14 cellular contexts compared by ENCODE assay signal in the genomic region with DNA sequence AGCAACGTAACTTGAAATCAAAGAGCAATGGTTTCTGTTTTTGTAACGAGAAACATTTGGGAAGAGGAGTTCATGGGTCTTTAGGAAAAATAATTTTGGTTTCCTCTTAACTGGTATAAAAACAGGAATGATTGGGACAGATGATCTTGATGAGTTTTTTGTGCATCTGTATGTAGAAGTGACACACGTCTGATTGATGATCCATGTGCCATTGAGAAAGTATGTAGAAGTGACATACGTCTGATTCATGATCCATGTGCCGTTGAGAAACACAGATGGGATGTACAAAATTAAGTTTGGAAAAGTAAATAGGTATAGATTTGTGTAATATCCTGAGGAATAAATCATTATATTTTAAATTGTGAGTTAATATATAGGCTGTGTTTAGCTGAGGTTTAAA. TPM values are rescaled to one million over a fixed set of nuclear protein-coding genes. Genes with fewer than 3 reads are reported as not detected.
A peak's percentile ranks its signal among the peaks of the same experiment; 100 is the strongest.
DNase-seq lines count a peak whose midpoint lies in the region; ATAC-seq, FAIRE-seq and TF ChIP-seq lines count a peak whose summit lies in the region.
"Had no signal": no experiment of that assay in that cellular context is flagged by ENCODE, and none has a peak within 500 bp of the region (broad histone marks: within the 10 kb centered on the region; RNA-seq: fewer than 3 reads in every experiment).

No MANE protein-coding gene starts in this region.

- intact Hi-C loops in activated T-helper 1 cell treated with anti-CD3 and anti-CD28 coated beads, Interleukin-12 subunit alpha, Interleukin-12 subunit beta, Interleukin-2, Interleukin-4 antibody, amounts not matched to agents 30 ng/mL and 10 ng/mL and 1 ng/mL, durations not matched to agents 14 hours and 24 hours and 36 hours (cut with micrococcal nuclease), result loop anchor here (5.0 kb wide), 1 partner anchor 451 kb away; no protein-coding TSS in a partner anchor
- intact Hi-C loops in psoas muscle (cut with DNase I), result loop anchor here in 1 of 2 donors (5.0 to 10.0 kb wide), 2 partner anchors 44 to 266 kb away; a partner anchor contains a TSS

- peaks cover 23% of the 10 kb centered on the region for H3K27me3 Mint-ChIP-seq in activated T-helper 1 cell treated with anti-CD3 and anti-CD28 coated beads, Interleukin-12 subunit alpha, Interleukin-12 subunit beta, Interleukin-2, Interleukin-4 antibody, amounts not matched to agents 30 ng/mL and 10 ng/mL and 1 ng/mL, durations not matched to agents 14 hours and 24 hours and 36 hours (ENCODE audit: insufficient read depth)

- peak overlapping the region; percentile 84 for H3K4me3 Mint-ChIP-seq in activated T-helper 1 cell treated with anti-CD3 and anti-CD28 coated beads, Interleukin-12 subunit alpha, Interleukin-12 subunit beta, Interleukin-2, Interleukin-4 antibody, amounts not matched to agents 30 ng/mL and 10 ng/mL and 1 ng/mL, durations not matched to agents 14 hours and 24 hours and 36 hours

- no peak overlapping the region for H3K9ac ChIP-seq in iPS-20b (ENCODE audit: low read depth, low read length)

- H3K9me3 ChIP-seq in BE2C, result no peaks in the 10 kb centered on the region
- no peaks in the 10 kb centered on the region for H3K9me3 ChIP-seq in iPS-20b (ENCODE audit: insufficient read depth, low read depth, low read length)
- no peaks in the 10 kb centered on the region for H3K9me3 ChIP-seq in psoas muscle

- TF ChIP-seq CTCF in BE2C (IDR thresholded peaks at IDR 0.05; ENCODE audit: low read depth, low read length), result no peak
- TF ChIP-seq CTCF in psoas muscle (IDR thresholded peaks at IDR 0.05), result no peak

- H3K27ac ChIP-seq in iPS-20b (ENCODE audit: low read length) (no peak overlapping the region), psoas muscle (no peak overlapping the region)

- WGBS in psoas muscle, 3 donors, result 68 to 76% (median 72%) methylated on average over 5 of the region's 5 CpGs

- H3K27ac Mint-ChIP-seq in activated T-helper 1 cell treated with anti-CD3 and anti-CD28 coated beads, Interleukin-12 subunit alpha, Interleukin-12 subunit beta, Interleukin-2, Interleukin-4 antibody, amounts not matched to agents 30 ng/mL and 10 ng/mL and 1 ng/mL, durations not matched to agents 14 hours and 24 hours and 36 hours, result no peak overlapping the region

- H3K36me3 ChIP-seq in BE2C (peaks cover 51% of the 10 kb centered on the region), iPS-20b (ENCODE audit: insufficient read depth, low read depth, low read length) (peaks cover 48% of the 10 kb centered on the region), psoas muscle (ENCODE audit: insufficient read depth in 1 of 2, low read depth in 1 of 2) (peaks cover 2 to 44% of the 10 kb centered on the region in 2 donors)

- no peaks in the 10 kb centered on the region for H3K9me3 Mint-ChIP-seq in activated T-helper 1 cell treated with anti-CD3 and anti-CD28 coated beads, Interleukin-12 subunit alpha, Interleukin-12 subunit beta, Interleukin-2, Interleukin-4 antibody, amounts not matched to agents 30 ng/mL and 10 ng/mL and 1 ng/mL, durations not matched to agents 14 hours and 24 hours and 36 hours

- peaks cover 34% of the 10 kb centered on the region for H3K36me3 Mint-ChIP-seq in activated T-helper 1 cell treated with anti-CD3 and anti-CD28 coated beads, Interleukin-12 subunit alpha, Interleukin-12 subunit beta, Interleukin-2, Interleukin-4 antibody, amounts not matched to agents 30 ng/mL and 10 ng/mL and 1 ng/mL, durations not matched to agents 14 hours and 24 hours and 36 hours (ENCODE audit: low read depth)

- DNase-seq in BE2C (no peak), HCEC 1CT (peak; percentile 12), psoas muscle (no peak), RCC 7860 (ENCODE audit: low spot score) (no peak)
- DNase-seq in activated T-helper 1 cell treated with anti-CD3 and anti-CD28 coated beads, Interleukin-12 subunit alpha, Interleukin-12 subunit beta, Interleukin-2, Interleukin-4 antibody, amounts not matched to agents 30 ng/mL and 10 ng/mL and 1 ng/mL, durations not matched to agents 14 hours and 24 hours and 36 hours (ENCODE audit: low spot score), result no peak
- DNase-seq: DMS79 treated with DMSO at 0.1 percent for 48 hours; mesendoderm; NCI-H510A; stimulated activated CD4-positive, alpha-beta T cell treated with anti-CD3 and anti-CD28 coated beads, Interleukin-12 subunit alpha, Interleukin-12 subunit beta, amount 100 ng/mL, for 4 hours; stimulated activated naive CD4-positive, alpha-beta T cell treated with Interleukin-2 at 50 U/mL for 16 hours; T1000 had no signal

- peaks cover 35% of the 10 kb centered on the region for H3K4me1 Mint-ChIP-seq in activated T-helper 1 cell treated with anti-CD3 and anti-CD28 coated beads, Interleukin-12 subunit alpha, Interleukin-12 subunit beta, Interleukin-2, Interleukin-4 antibody, amounts not matched to agents 30 ng/mL and 10 ng/mL and 1 ng/mL, durations not matched to agents 14 hours and 24 hours and 36 hours (ENCODE audit: low read depth)

- no peak for FAIRE-seq in RCC 7860 (lab: Jason Lieb, UNC)

- H3K4me1 ChIP-seq in BE2C (peaks cover 7% of the 10 kb centered on the region; the same call in 1 of the 2 replicates), iPS-20b (ENCODE audit: insufficient read depth, low read length) (peaks cover 6% of the 10 kb centered on the region; the same call in 1 of the 2 replicates), psoas muscle (peaks cover 3% of the 10 kb centered on the region)

- ATAC-seq in GM21390 (IDR thresholded peaks at IDR 0.05; ENCODE audit: unreplicated experiment) (no peak), psoas muscle (no peak), HG02973 (IDR thresholded peaks at IDR 0.05; ENCODE audit: unreplicated experiment) (no peak)

- H3K27me3 ChIP-seq in BE2C (no peaks in the 10 kb centered on the region), iPS-20b (ENCODE audit: insufficient read depth, low read length) (no peaks in the 10 kb centered on the region), psoas muscle (ENCODE audit: insufficient read depth in 3 of 3, low read length in 2 of 3) (no peaks in the 10 kb centered on the region)

- peak overlapping the region; percentile 47 for H3K4me3 ChIP-seq in BE2C (ENCODE audit: low read depth, low read length)
- peak overlapping the region; percentile 52 for H3K4me3 ChIP-seq in iPS-20b (ENCODE audit: low read length)
- H3K4me3 ChIP-seq in psoas muscle, result no peak overlapping the region

RNA-seq across cellular contexts. Expression of a gene that starts 2.1 kb away (rescaled TPM):
- 6.4 TPM for polyA plus RNA-seq in BE2C (2012; ENCODE audit: insufficient read depth, insufficient read length, low read depth)
- 12.6 and 14.0 TPM in 2 replicates for total RNA-seq in activated T-helper 1 cell treated with anti-CD3 and anti-CD28 coated beads, Interleukin-12 subunit alpha, Interleukin-12 subunit beta, Interleukin-2, Interleukin-4 antibody, amounts not matched to agents 30 ng/mL and 10 ng/mL and 1 ng/mL, durations not matched to agents 14 hours and 24 hours and 36 hours
- total RNA-seq in psoas muscle, result 1 to 10 TPM; 4.0 to 6.7 (median 5.9) TPM
- 1 to 10 TPM; 1.4 to 3.1 (median 1.4) TPM for polyA plus RNA-seq in psoas muscle

RNA-seq across cellular contexts. Expression of a gene that starts 41.4 kb away (rescaled TPM):
- polyA plus RNA-seq in BE2C (2012; ENCODE audit: insufficient read depth, insufficient read length, low read depth), result 20.9 TPM
- 58.1 and 64.4 TPM in 2 replicates for total RNA-seq in activated T-helper 1 cell treated with anti-CD3 and anti-CD28 coated beads, Interleukin-12 subunit alpha, Interleukin-12 subunit beta, Interleukin-2, Interleukin-4 antibody, amounts not matched to agents 30 ng/mL and 10 ng/mL and 1 ng/mL, durations not matched to agents 14 hours and 24 hours and 36 hours
- total RNA-seq in psoas muscle, result 10 to 100 TPM; 20.4 to 27.6 (median 23.7) TPM
- 10 to 100 TPM in 1 of 3 donors, 1 to 10 TPM in 2; 6.3 to 11.9 (median 7.1) TPM for polyA plus RNA-seq in psoas muscle
